In genomic region chr17:4594406-4595349, GRCh38 we compare ENCODE assay signal across 8 cellular contexts. TPM values are rescaled to one million over a fixed set of nuclear protein-coding genes. Genes with fewer than 3 reads are reported as not detected.
A peak's percentile ranks its signal among the peaks of the same experiment; 100 is the strongest.
DNase-seq lines count a peak whose midpoint lies in the region; ATAC-seq, FAIRE-seq and TF ChIP-seq lines count a peak whose summit lies in the region.

No MANE protein-coding gene starts in this region.

- peak overlapping the region; percentile 6 for H4K5ac ChIP-seq in H1 (ENCODE audit: insufficient read length, low read depth, low read length)

- H3K23ac ChIP-seq in H1 (ENCODE audit: insufficient read length) = no peak overlapping the region

- H3K18ac ChIP-seq in H1 (ENCODE audit: extremely low read depth, low read length) = peak overlapping the region; percentile 95

- H3K56ac ChIP-seq in H1 (replicated peaks; ENCODE audit: insufficient read length, low read depth, low read length) = no peak overlapping the region

- WGBS in H1 (ENCODE audit: extremely low coverage in 1 of 2, insufficient coverage in 1 of 2, insufficient read length in 1 of 2, insufficient replicate concordance in 2 of 2, low coverage in 1 of 2, low lambda C conversion rate in 2 of 2, missing lambda C conversion rate in 1 of 2), 2 experiments = 54% methylated on average over 31 of the region's 33 CpGs; no CpG with 5 or more reads in 1 of the 2 experiments
- whole genome bisulfite sequencing in spleen, 5 donors = 40 to 44% (median 41%) methylated on average over 20 to 33 of the region's 33 CpGs
- WGBS in gastroesophageal sphincter (ENCODE audit: low coverage in 1 of 2), 2 donors = 50% methylated on average over 6 of the region's 33 CpGs; no CpG with 5 or more reads in 1 of the 2 donors

- H3K4me3 Mint-ChIP-seq in T-helper 2 cell treated with Interferon-gamma antibody and Interleukin-4, amounts not matched to agents 5 μg/mL and 100 μg/mL, for 36 hours = no peak overlapping the region

- peak overlapping the region; percentile 29; the same call in 1 of the 2 replicates for H4K8ac ChIP-seq in H1 (ENCODE audit: extremely low read depth, insufficient read depth, low read length)

- no peaks in the 10 kb centered on the region for H3K79me1 ChIP-seq in H1 (ENCODE audit: low read depth, low read length)

- no peaks in the 10 kb centered on the region for H3K23me2 ChIP-seq in H1 (ENCODE audit: low read depth, low read length)

- no peak overlapping the region; the same call in 1 of the 2 replicates for H2AFZ ChIP-seq in H1 (ENCODE audit: low read length)

- ATAC-seq in HG03025 (IDR thresholded peaks at IDR 0.05; ENCODE audit: low FRiP score, unreplicated experiment) (no peak), GM21717 (IDR thresholded peaks at IDR 0.05; ENCODE audit: unreplicated experiment) (no peak), GM21737 (IDR thresholded peaks at IDR 0.05; ENCODE audit: unreplicated experiment) (no peak), gastroesophageal sphincter (no peak)

- no peak overlapping the region for H3K27ac Mint-ChIP-seq in T-helper 2 cell treated with Interferon-gamma antibody and Interleukin-4, amounts not matched to agents 5 μg/mL and 100 μg/mL, for 36 hours

- peak overlapping the region in 1 of 2 experiments; percentile 26; a peak in 2 of 4 replicates for H3K4me2 ChIP-seq in H1 (ENCODE audit: insufficient read depth in 1 of 2, low read depth in 2 of 2, low read length in 2 of 2)

- peak; percentile 25 for DNase-seq in T-helper 2 cell treated with Interferon-gamma antibody and Interleukin-4, amounts not matched to agents 5 μg/mL and 100 μg/mL, for 36 hours (ENCODE audit: low spot score)
- DNase-seq in H1 (ENCODE audit: low read depth in 1 of 2, low spot score in 2 of 2) (peak in 1 of 2 experiments; percentile 79), spleen (no peak)

- H3K27me3 ChIP-seq in H1 (replicated peaks in 1 of 4; ENCODE audit: control insufficient read depth in 3 of 4, extremely low read depth in 1 of 4, insufficient read depth in 3 of 4, low read length in 3 of 4) (no peaks in the 10 kb centered on the region), spleen (replicated peaks in 1 of 7) (peaks cover 0 to 56% (median 3%) of the 10 kb centered on the region in 7 donors), gastroesophageal sphincter (peaks cover 6% of the 10 kb centered on the region)

- no peaks in the 10 kb centered on the region for H3K9me3 ChIP-seq in H1 (ENCODE audit: insufficient read depth in 2 of 2, low read depth in 1 of 2, low read length in 1 of 2)
- H3K9me3 ChIP-seq in spleen = no peaks in the 10 kb centered on the region
- no peaks in the 10 kb centered on the region for H3K9me3 ChIP-seq in gastroesophageal sphincter

- peak; percentile 35 to 51; a peak in 3 of 4 replicates for TF ChIP-seq RAD21 in H1 (IDR thresholded peaks at IDR 0.05 in 1 of 2, conservative IDR thresholded peaks at IDR 0.05 in 1 of 2; ENCODE audit: low read depth in 2 of 2, low read length in 2 of 2)

- 0 out of 2 replicates have a peak overlapping the region, but pooled peaks have one; percentile 46 for H2BK15ac ChIP-seq in H1 (ENCODE audit: low read length)

- H2BK20ac ChIP-seq in H1 (ENCODE audit: low read length) = peak overlapping the region; percentile 80; the same call in 1 of the 2 replicates

- peak overlapping the region; percentile 69 for H3K4ac ChIP-seq in H1 (replicated peaks; ENCODE audit: insufficient read length, low read depth, low read length)

- H3K27me3 Mint-ChIP-seq in T-helper 2 cell treated with Interferon-gamma antibody and Interleukin-4, amounts not matched to agents 5 μg/mL and 100 μg/mL, for 36 hours (ENCODE audit: low read depth) = peaks cover 6% of the 10 kb centered on the region

- peak overlapping the region in 1 of 4 experiments; percentile 26; a peak in 2 of 7 replicates for H3K9ac ChIP-seq in H1 (replicated peaks in 1 of 4; ENCODE audit: extremely low read depth in 1 of 4, low read depth in 3 of 4, low read length in 3 of 4)

- H3K4me3 ChIP-seq in GM12875 (ENCODE audit: low read depth, low read length) (no peak overlapping the region), H1 (ENCODE audit: extremely low read depth in 1 of 4, insufficient read depth in 2 of 4, low read depth in 3 of 4, low read length in 4 of 4) (no peak overlapping the region), spleen (peak overlapping the region in 1 of 8 donors; percentile 13), gastroesophageal sphincter (no peak overlapping the region)

- H4K20me1 ChIP-seq in H1 (replicated peaks in 1 of 2; ENCODE audit: control insufficient read depth in 1 of 2, insufficient read depth in 2 of 2, low read length in 2 of 2) = no peaks in the 10 kb centered on the region

- TF ChIP-seq EP300 in H1 (IDR thresholded peaks at IDR 0.05; ENCODE audit: borderline replicate concordance in 1 of 2, low read depth in 2 of 2, low read length in 2 of 2) (no peak), gastroesophageal sphincter (IDR thresholded peaks at IDR 0.05) (no peak)

- no peak overlapping the region for H2BK120ac ChIP-seq in H1 (replicated peaks; ENCODE audit: low read depth, low read length)

- no peak overlapping the region for H2AK5ac ChIP-seq in H1 (ENCODE audit: low read depth, low read length)

- H2BK5ac ChIP-seq in H1 (ENCODE audit: low read depth, low read length) = peak overlapping the region; percentile 78; the same call in 1 of the 2 replicates

- H3K14ac ChIP-seq in H1 (ENCODE audit: insufficient read length) = no peak overlapping the region

- H3K79me2 ChIP-seq in H1 (ENCODE audit: control insufficient read depth in 1 of 2, insufficient read depth in 2 of 2, low read length in 2 of 2) = no peaks in the 10 kb centered on the region

- TF ChIP-seq CTCF in GM12875 (IDR thresholded peaks at IDR 0.05; ENCODE audit: borderline replicate concordance, insufficient read depth, low read depth, low read length) (peak; percentile 58; the same call in 1 of the 2 replicates), H1 (IDR thresholded peaks at IDR 0.05; ENCODE audit: control extremely low read depth in 1 of 3, insufficient read depth in 1 of 3, low read depth in 1 of 3, low read length in 3 of 3) (peak; percentile 57 to 76 (median 69)), spleen (IDR thresholded peaks at IDR 0.05 in 8 of 11, conservative IDR thresholded peaks at IDR 0.05 in 3 of 11) (peak in 7 of 11 experiments; percentile 41 to 58 (median 47)), gastroesophageal sphincter (IDR thresholded peaks at IDR 0.05) (peak in 2 of 4 experiments; percentile 12 to 42)

- H4K91ac ChIP-seq in H1 (replicated peaks; ENCODE audit: insufficient read length, low read length) = no peak overlapping the region

- intact Hi-C loops in spleen (cut with DNase I; ENCODE audit: low total_unique reads) = no loop called here

- H3K27ac ChIP-seq in H1 (ENCODE audit: low read depth, low read length) = no peak overlapping the region
- H3K27ac ChIP-seq in spleen = no peak overlapping the region
- peak overlapping the region in 1 of 4 donors; percentile 42 for H3K27ac ChIP-seq in gastroesophageal sphincter

- peaks cover 2% of the 10 kb centered on the region for H3K4me1 Mint-ChIP-seq in T-helper 2 cell treated with Interferon-gamma antibody and Interleukin-4, amounts not matched to agents 5 μg/mL and 100 μg/mL, for 36 hours (ENCODE audit: low read depth)

- TF ChIP-seq POLR2A in H1 (IDR thresholded peaks at IDR 0.05; ENCODE audit: control extremely low read depth in 1 of 2, low read depth in 2 of 2, low read length in 2 of 2) = no peak
- TF ChIP-seq POLR2A in spleen (IDR thresholded peaks at IDR 0.05) = no peak
- TF ChIP-seq POLR2A in gastroesophageal sphincter (IDR thresholded peaks at IDR 0.05) = no peak

- POLR2A ChIA-PET in H1 (lab: Charles Lee; ENCODE audit: partially characterized antibody) = interaction anchor here (0.9 to 1.7 kb wide), 4 partner anchors 10 to 28 kb away, joined by 4 to 5 read pairs (median 4); partner anchors contain the start of gene SMTNL2

- FAIRE-seq in H1 (lab: Jason Lieb, UNC) = no peak

- H3K9me3 Mint-ChIP-seq in T-helper 2 cell treated with Interferon-gamma antibody and Interleukin-4, amounts not matched to agents 5 μg/mL and 100 μg/mL, for 36 hours = no peaks in the 10 kb centered on the region

- no peaks in the 10 kb centered on the region for H3K36me3 Mint-ChIP-seq in T-helper 2 cell treated with Interferon-gamma antibody and Interleukin-4, amounts not matched to agents 5 μg/mL and 100 μg/mL, for 36 hours (ENCODE audit: low read depth)

- H3K4me1 ChIP-seq in H1 (replicated peaks in 1 of 4; ENCODE audit: control insufficient read depth in 3 of 4, insufficient read depth in 4 of 4, low read length in 3 of 4) (peaks cover 0 to 21% (median 13%) of the 10 kb centered on the region in 4 experiments; a peak in 6 of 7 replicates), spleen (peaks cover 0 to 12% (median 5%) of the 10 kb centered on the region in 6 donors), gastroesophageal sphincter (peaks cover 0 to 41% (median 11%) of the 10 kb centered on the region in 3 donors)

- H2BK12ac ChIP-seq in H1 (ENCODE audit: low read depth, low read length) = no peak overlapping the region; the same call in 1 of the 2 replicates

- no peaks in the 10 kb centered on the region for H3K36me3 ChIP-seq in H1 (ENCODE audit: control insufficient read depth in 2 of 4, insufficient read depth in 4 of 4, low read length in 3 of 4)
- H3K36me3 ChIP-seq in spleen = no peaks in the 10 kb centered on the region
- H3K36me3 ChIP-seq in gastroesophageal sphincter = peaks cover 0 to 6% of the 10 kb centered on the region in 2 donors

- CTCF ChIA-PET in H1 (lab: Charles Lee; ENCODE audit: partially characterized antibody) = interaction anchor here (0.6 to 10.1 kb wide), 25 partner anchors 8 to 660 kb away, joined by 3 to 65 read pairs (median 4); partner anchors contain the start of gene SMTNL2

RNA-seq across cellular contexts. Expression of gene SMTNL2, which starts 10.3 kb away (rescaled TPM):
- 3.7 and 4.5 TPM in 2 replicates for total RNA-seq in H1 (2021; fragmentation: NEBNext Ultra II Directional; extraction: Animal tissue kit (Norgen Biotek cat#: 25700))
- 3.6 and 4.6 TPM in 2 replicates for polyA plus RNA-seq in H1 (2011; rRNA removed)
- polyA plus RNA-seq in H1 (2011; cell fraction: cytosol; rRNA removed) = 3.4 TPM
- polyA plus RNA-seq in H1 (2011; cell fraction: nucleus; rRNA removed) = 4.5 TPM
- polyA plus RNA-seq in H1 (2012, experiment 1 of 2) = 3.3 to 6.3 TPM (median 4.1 TPM) in 4 replicates
- 4.5 TPM for polyA plus RNA-seq in H1 (2012, experiment 2 of 2)
- polyA plus RNA-seq in H1 (2013, experiment 1 of 2) = 2.9 TPM
- polyA plus RNA-seq in H1 (2013, experiment 2 of 2) = 2.2 TPM
- 3.0 and 3.1 TPM in 2 replicates for polyA minus RNA-seq in H1 (2011; rRNA and poly(A)+ RNA removed)
- 4.0 TPM for polyA minus RNA-seq in H1 (2011; cell fraction: cytosol; rRNA and poly(A)+ RNA removed)
- 2.3 TPM for polyA minus RNA-seq in H1 (2011; cell fraction: nucleus; rRNA and poly(A)+ RNA removed)
- 1 to 10 TPM in 2 of 7 donors, under 1 TPM in 5; 0.42 to 1.5 (median 0.97) TPM for total RNA-seq in spleen
- polyA plus RNA-seq in spleen = under 1 TPM; 0.22 to 0.67 (median 0.36) TPM
- 1 to 10 TPM; 2.0 to 5.2 (median 3.7) TPM for total RNA-seq in gastroesophageal sphincter

RNA-seq across cellular contexts. Expression of gene GGT6, which starts 34.3 kb away (rescaled TPM):
- total RNA-seq in H1 (2021; fragmentation: NEBNext Ultra II Directional; extraction: Animal tissue kit (Norgen Biotek cat#: 25700)) = not detected in 2 replicates
- polyA plus RNA-seq in H1 (2011; rRNA removed) (0.18 and 0.30 TPM in 2 replicates), spleen (under 1 TPM in 1 of 3 donors, not detected in 2; 0.03 TPM)
- 0.16 TPM for polyA plus RNA-seq in H1 (2011; cell fraction: cytosol; rRNA removed)
- polyA plus RNA-seq in H1 (2011; cell fraction: nucleus; rRNA removed) = 0.04 TPM
- 0.11 to 0.15 TPM in 2 of 4 replicates, not detected in the others for polyA plus RNA-seq in H1 (2012, experiment 1 of 2)
- not detected for polyA plus RNA-seq in H1 (2012, experiment 2 of 2)
- 0.02 TPM for polyA plus RNA-seq in H1 (2013, experiment 1 of 2)
- polyA plus RNA-seq in H1 (2013, experiment 2 of 2) = 0.07 TPM
- 0.09 TPM in 1 of 2 replicates, not detected in the other for polyA minus RNA-seq in H1 (2011; rRNA and poly(A)+ RNA removed)
- polyA minus RNA-seq in H1 (2011; cell fraction: cytosol; rRNA and poly(A)+ RNA removed) = not detected
- polyA minus RNA-seq in H1 (2011; cell fraction: nucleus; rRNA and poly(A)+ RNA removed) = 0.90 TPM
- total RNA-seq in spleen (under 1 TPM in 1 of 7 donors, not detected in 6; 0.42 TPM), gastroesophageal sphincter (1 to 10 TPM in 1 of 4 donors, under 1 TPM in 2, not detected in 1; 0.27 to 5.9 (median 0.47) TPM)

RNA-seq across cellular contexts. Expression of gene MYBBP1A, which starts 39.5 kb away (rescaled TPM):
- 151 and 153 TPM in 2 replicates for total RNA-seq in H1 (2021; fragmentation: NEBNext Ultra II Directional; extraction: Animal tissue kit (Norgen Biotek cat#: 25700))
- polyA plus RNA-seq in H1 (2011; rRNA removed) (46.8 and 79.9 TPM in 2 replicates), spleen (10 to 100 TPM; 24.7 to 48.6 (median 35.5) TPM)
- 58.4 TPM for polyA plus RNA-seq in H1 (2011; cell fraction: cytosol; rRNA removed)
- polyA plus RNA-seq in H1 (2011; cell fraction: nucleus; rRNA removed) = 266 TPM
- polyA plus RNA-seq in H1 (2012, experiment 1 of 2) = 98.7 to 125 TPM (median 120 TPM) in 4 replicates
- 114 TPM for polyA plus RNA-seq in H1 (2012, experiment 2 of 2)
- 74.0 TPM for polyA plus RNA-seq in H1 (2013, experiment 1 of 2)
- 63.6 TPM for polyA plus RNA-seq in H1 (2013, experiment 2 of 2)
- polyA minus RNA-seq in H1 (2011; rRNA and poly(A)+ RNA removed) = 87.5 and 109 TPM in 2 replicates
- 88.4 TPM for polyA minus RNA-seq in H1 (2011; cell fraction: cytosol; rRNA and poly(A)+ RNA removed)
- polyA minus RNA-seq in H1 (2011; cell fraction: nucleus; rRNA and poly(A)+ RNA removed) = 116 TPM
- total RNA-seq in spleen (10 to 100 TPM; 37.1 to 71.2 (median 54.4) TPM), gastroesophageal sphincter (10 to 100 TPM; 19.1 to 46.4 (median 40.9) TPM)

RNA-seq across cellular contexts. Expression of gene ALOX15, which starts 46.8 kb away (rescaled TPM):
- total RNA-seq in H1 (2021; fragmentation: NEBNext Ultra II Directional; extraction: Animal tissue kit (Norgen Biotek cat#: 25700)) = 1.5 TPM in 2 replicates
- 1.7 and 2.2 TPM in 2 replicates for polyA plus RNA-seq in H1 (2011; rRNA removed)
- 2.0 TPM for polyA plus RNA-seq in H1 (2011; cell fraction: cytosol; rRNA removed)
- polyA plus RNA-seq in H1 (2011; cell fraction: nucleus; rRNA removed) = 2.4 TPM
- polyA plus RNA-seq in H1 (2012, experiment 1 of 2) = 0.99 to 1.8 TPM (median 1.3 TPM) in 4 replicates
- 1.2 TPM for polyA plus RNA-seq in H1 (2012, experiment 2 of 2)
- polyA plus RNA-seq in H1 (2013, experiment 1 of 2) = 0.61 TPM
- 0.64 TPM for polyA plus RNA-seq in H1 (2013, experiment 2 of 2)
- polyA minus RNA-seq in H1 (2011; rRNA and poly(A)+ RNA removed) = 1.00 and 1.8 TPM in 2 replicates
- 1.3 TPM for polyA minus RNA-seq in H1 (2011; cell fraction: cytosol; rRNA and poly(A)+ RNA removed)
- polyA minus RNA-seq in H1 (2011; cell fraction: nucleus; rRNA and poly(A)+ RNA removed) = 0.60 TPM
- total RNA-seq in spleen = 1 to 10 TPM in 2 of 7 donors, under 1 TPM in 4, not detected in 1; 0.46 to 2.6 (median 0.88) TPM
- polyA plus RNA-seq in spleen = under 1 TPM; 0.04 to 0.09 (median 0.06) TPM
- total RNA-seq in gastroesophageal sphincter = under 1 TPM in 1 of 4 donors, not detected in 3; 0.12 TPM
